In the genomic region with DNA sequence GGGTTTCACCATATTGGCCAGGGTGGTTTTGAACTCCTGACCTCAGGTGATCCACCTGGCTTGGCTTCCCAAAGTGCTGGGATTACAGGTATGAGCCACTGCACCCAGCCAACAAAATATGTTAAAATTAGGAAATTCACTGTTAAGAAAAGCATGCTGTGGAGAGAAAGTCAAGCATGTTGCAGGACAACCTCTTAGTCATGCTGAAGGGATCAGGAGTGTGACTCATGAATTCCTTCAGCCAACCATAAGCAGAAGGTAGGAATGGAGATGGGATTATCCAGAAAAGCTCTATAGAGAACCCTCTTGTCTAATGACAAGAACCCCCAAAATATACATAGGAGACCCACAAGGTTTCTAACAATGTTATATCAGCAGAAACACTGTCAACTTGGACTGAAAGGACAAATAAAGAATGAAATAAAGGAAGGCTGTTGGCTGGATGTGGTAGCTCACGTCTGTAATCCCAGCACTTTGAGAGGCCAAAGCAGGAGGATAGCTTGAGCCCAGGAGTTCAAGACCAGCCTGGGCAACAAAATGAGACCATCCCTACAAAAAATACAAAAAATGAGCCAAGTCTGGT, we compare ENCODE assay signal across 16 cellular contexts. TPM values are rescaled to one million over a fixed set of nuclear protein-coding genes. Genes with fewer than 3 reads are reported as not detected.
DNase-seq lines count a peak whose midpoint lies in the region; ATAC-seq and TF ChIP-seq lines count a peak whose summit lies in the region.
"Had no signal": no experiment of that assay in that cellular context is flagged by ENCODE, and none has a peak within 500 bp of the region (broad histone marks: within the 10 kb centered on the region; RNA-seq: fewer than 3 reads in every experiment).

No MANE protein-coding gene starts in this region.

- H3K79me2 ChIP-seq in SK-N-SH (ENCODE audit: insufficient read depth): peaks cover 82% of the 10 kb centered on the region

- no peaks in the 10 kb centered on the region for H3K9me2 ChIP-seq in SK-N-SH

- H3K27ac ChIP-seq in SK-N-SH (ENCODE audit: low read depth in 2 of 2, low read length in 1 of 2): no peak overlapping the region
- H3K27ac ChIP-seq: VCaP had no signal

- CTCF ChIA-PET in SK-N-SH (lab: Yijun Ruan, JAX): no interaction called here

- no peak overlapping the region for H3K9ac ChIP-seq in SK-N-SH

- H4K20me1 ChIP-seq in SK-N-SH (ENCODE audit: insufficient read depth): peaks cover 4% of the 10 kb centered on the region; the same call in 1 of the 2 replicates

- no peak overlapping the region for H2AFZ ChIP-seq in SK-N-SH (ENCODE audit: low read depth)

- no peak overlapping the region for H3K4me2 ChIP-seq in SK-N-SH

- H3K4me1 ChIP-seq in SK-N-SH (ENCODE audit: control insufficient read depth in 1 of 2, insufficient read depth in 2 of 2, low read depth in 1 of 2, low read length in 1 of 2): no peaks in the 10 kb centered on the region

- ATAC-seq in SK-N-SH treated with all-trans-retinoic acid at 6 μM for 48 hours (no peak), HG03378 (IDR thresholded peaks at IDR 0.05; ENCODE audit: unreplicated experiment) (no peak)
- ATAC-seq: mucosa of descending colon had no signal

- no peaks in the 10 kb centered on the region for H3K9me3 ChIP-seq in SK-N-SH
- H3K9me3 ChIP-seq: mucosa of descending colon had no signal

- H3K4me3 ChIP-seq in SK-N-SH (ENCODE audit: low read depth in 2 of 2, low read length in 1 of 2) (no peak overlapping the region), epithelial cell of esophagus (ENCODE audit: low read length) (no peak overlapping the region)
- H3K4me3 ChIP-seq: GM12878, mucosa of descending colon had no signal

- no CpG with 5 or more reads among the region's 1 CpG for WGBS in SK-N-SH (ENCODE audit: low lambda C conversion rate)

- POLR2A ChIA-PET in SK-N-SH (lab: Yijun Ruan, JAX): no interaction called here

- TF ChIP-seq RAD21 in SK-N-SH (IDR thresholded peaks at IDR 0.05; ENCODE audit: low read length): no peak

- DNase-seq in SK-N-SH (no peak), NCI-H226 (peak; percentile 40), epithelial cell of esophagus (ENCODE audit: low read depth) (peak; percentile 89), renal cortical epithelial cell (ENCODE audit: low read depth) (peak; percentile 73), NOMO-1 (lab: John Stamatoyannopoulos, UW; ENCODE audit: unreplicated experiment in 2 of 2) (no peak), epidermal melanocyte (ENCODE audit: insufficient read length, low spot score) (no peak)
- DNase-seq: cerebellar nuclear complex, mucosa of descending colon, NCI-H1694, NCI-H526, SHP77 treated with DMSO at 0.1 percent for 48 hours had no signal

- H3F3A ChIP-seq in SK-N-SH (replicated peaks; ENCODE audit: insufficient read depth): no peaks in the 10 kb centered on the region

- TF ChIP-seq EP300 in SK-N-SH (IDR thresholded peaks at IDR 0.05; ENCODE audit: borderline replicate concordance in 1 of 2, low read depth in 1 of 2, low read length in 1 of 2): no peak

- TF ChIP-seq CTCF in SK-N-SH (IDR thresholded peaks at IDR 0.05): no peak
- no peak for TF ChIP-seq CTCF in epithelial cell of esophagus (IDR thresholded peaks at IDR 0.05; ENCODE audit: insufficient read depth, low read depth, low read length, missing control alignments)

- no peaks in the 10 kb centered on the region for H3K27me3 ChIP-seq in SK-N-SH (ENCODE audit: insufficient read depth)

- no peaks in the 10 kb centered on the region for H3K36me3 ChIP-seq in SK-N-SH (replicated peaks in 1 of 2; ENCODE audit: control insufficient read depth in 1 of 2, insufficient read depth in 2 of 2, low read length in 1 of 2)

TF ChIP-seq in SK-N-SH, 30 proteins besides CTCF, POLR2A, EP300 and RAD21:
- TF ChIP-seq MEF2A (IDR thresholded peaks at IDR 0.05; ENCODE audit: borderline replicate concordance, low read depth) (no peak), FOSL2 (IDR thresholded peaks at IDR 0.05; ENCODE audit: borderline replicate concordance, low read depth) (peak; percentile 23; the same call in 1 of the 2 replicates)
TF ChIP-seq in SK-N-SH: peak in this region for 1.

TF ChIP-seq in SK-N-SH treated with all-trans-retinoic acid at 6 μM for 48 hours, 23 proteins besides CTCF, POLR2A, EP300 and RAD21:
- TF ChIP-seq ZFP30 (CRISPR knock-in tag; IDR thresholded peaks at IDR 0.05): no peak
- no peak for TF ChIP-seq GLIS3 (CRISPR knock-in tag; IDR thresholded peaks at IDR 0.05)
- TF ChIP-seq PPARA (CRISPR knock-in tag; IDR thresholded peaks at IDR 0.05; ENCODE audit: borderline replicate concordance): no peak
- no peak for TF ChIP-seq ZFP3 (CRISPR knock-in tag; IDR thresholded peaks at IDR 0.05)
- no peak for TF ChIP-seq BACH2 (CRISPR knock-in tag; IDR thresholded peaks at IDR 0.05; ENCODE audit: borderline replicate concordance)
- TF ChIP-seq ESRRG (CRISPR knock-in tag; IDR thresholded peaks at IDR 0.05): no peak
- no peak for TF ChIP-seq TOX (CRISPR knock-in tag; IDR thresholded peaks at IDR 0.05; ENCODE audit: borderline replicate concordance)

RNA-seq across cellular contexts. Expression of a gene that starts 16.0 kb away (rescaled TPM):
- polyA plus RNA-seq in SK-N-SH (2012; rRNA removed): 2.9 and 5.8 TPM in 2 replicates
- polyA plus RNA-seq in SK-N-SH (2012; cell fraction: cytosol; rRNA removed): 4.5 and 4.6 TPM in 2 replicates
- 14.4 and 18.9 TPM in 2 replicates for polyA plus RNA-seq in SK-N-SH (2012; cell fraction: nucleus; rRNA removed)
- total RNA-seq in renal cortical epithelial cell: 29.3 and 77.7 TPM in 2 replicates

RNA-seq across cellular contexts. Expression of a gene that starts 58.7 kb away (rescaled TPM):
- 0.33 and 0.55 TPM in 2 replicates for polyA plus RNA-seq in SK-N-SH (2012; rRNA removed)
- polyA plus RNA-seq in SK-N-SH (2012; cell fraction: cytosol; rRNA removed): 0.09 and 0.28 TPM in 2 replicates
- 0.40 and 0.71 TPM in 2 replicates for polyA plus RNA-seq in SK-N-SH (2012; cell fraction: nucleus; rRNA removed)
- 0.50 and 2.4 TPM in 2 replicates for total RNA-seq in renal cortical epithelial cell
- total RNA-seq: activated naive CD4-positive, alpha-beta T cell treated with anti-CD3 and anti-CD28 coated beads, Interleukin-2, amount 50 U/mL, for 72 hours; GM12878 had no signal
- polyA plus RNA-seq: GM12878 had no signal

Comparison
In these comparisons a context has a peak if more than half of its experiments do, and no peak if none do; other contexts are left out.
1. DNase-seq: peak in NCI-H226 (single experiment), epithelial cell of esophagus (single experiment) and renal cortical epithelial cell (single experiment); none in SK-N-SH (single experiment), NOMO-1 (0 of 2) and epidermal melanocyte (single experiment).